26 cellular contexts compared by ENCODE assay signal in genomic region chr21:45453308-45453950, GRCh38. TPM values are rescaled to one million over a fixed set of nuclear protein-coding genes. Genes with fewer than 3 reads are reported as not detected.
A peak's percentile ranks its signal among the peaks of the same experiment; 100 is the strongest.
DNase-seq lines count a peak whose midpoint lies in the region; ATAC-seq, FAIRE-seq and TF ChIP-seq lines count a peak whose summit lies in the region.
"Had no signal": no experiment of that assay in that cellular context is flagged by ENCODE, and none has a peak within 500 bp of the region (broad histone marks: within the 10 kb centered on the region; RNA-seq: fewer than 3 reads in every experiment).

No MANE protein-coding gene starts in this region.

- POLR2A ChIA-PET in WTC11 (lab: Charles Lee) = no interaction called here

- H3K36me3 ChIP-seq in liver (ENCODE audit: control insufficient read depth in 4 of 4, insufficient read depth in 3 of 4, low read depth in 1 of 4, low read length in 3 of 4) = no peaks in the 10 kb centered on the region
- no peaks in the 10 kb centered on the region for H3K36me3 ChIP-seq in psoas muscle (ENCODE audit: insufficient read depth in 1 of 2, low read depth in 1 of 2)
- H3K36me3 ChIP-seq: HAP-1 had no signal

- no peak for TF ChIP-seq RAD21 in liver (IDR thresholded peaks at IDR 0.05)

- H3K9me3 Mint-ChIP-seq in WTC11 = peaks cover 14% of the 10 kb centered on the region

- peak overlapping the region in 1 of 2 donors; percentile 36 for H3K9ac ChIP-seq in liver (ENCODE audit: low read depth in 1 of 2, low read length in 2 of 2)

- H3K4me1 Mint-ChIP-seq in WTC11 = peaks cover 3% of the 10 kb centered on the region; the same call in 1 of the 2 replicates

- peaks cover 24 to 74% (median 60%) of the 10 kb centered on the region in 4 donors for H3K4me1 ChIP-seq in liver (ENCODE audit: control insufficient read depth in 4 of 4, insufficient read depth in 4 of 4, low read length in 3 of 4)
- H3K4me1 ChIP-seq in psoas muscle = no peaks in the 10 kb centered on the region
- H3K4me1 ChIP-seq: HAP-1 had no signal

- intact Hi-C loops in psoas muscle (cut with DNase I) = no loop called here

- FAIRE-seq in HTR-8/SVneo (lab: Jason Lieb, UNC) = peak; percentile 52

- DNase-seq in HTR-8/SVneo (ENCODE audit: insufficient read length, low spot score) (no peak), WTC11 (ENCODE audit: low spot score) (no peak), psoas muscle (peak; percentile 8 to 18), dedifferentiated amniotic fluid mesenchymal stem cell (ENCODE audit: extremely low spot score) (no peak), T1000 (lab: John Stamatoyannopoulos, UW) (no peak), cerebellar cortex (ENCODE audit: low spot score) (no peak)
- DNase-seq: activated CD4-positive, alpha-beta T cell treated with anti-CD3 and anti-CD28 coated beads, Interleukin-2, amount 50 U/mL, for 1 hour; Calu3; effector memory CD4-positive, alpha-beta T cell; erythroblast; foreskin melanocyte; hypothalamus; NCI-H1092 treated with DMSO at 0.1 percent for 48 hours; NCI-H2029; NCI-H2227 treated with DMSO at 0.1 percent for 48 hours; stimulated activated CD4-positive, alpha-beta T cell treated with anti-CD3 and anti-CD28 coated beads, Interleukin-12 subunit alpha, Interleukin-12 subunit beta, amount 100 ng/mL, for 4 hours; stimulated activated CD4-positive, alpha-beta T cell treated with anti-CD3 and anti-CD28 coated beads, Interleukin-4, amount 100 ng/mL, for 24 hours; stimulated activated naive CD4-positive, alpha-beta T cell treated with Interleukin-2 at 50 U/mL for 16 hours; testis had no signal

- H3K27ac ChIP-seq in liver (ENCODE audit: low read depth in 1 of 2, low read length in 2 of 2) (peak overlapping the region; percentile 64 to 77), psoas muscle (no peak overlapping the region)
- H3K27ac ChIP-seq: C4-2B, HL-60, testis had no signal

- H3K4me3 ChIP-seq in liver (ENCODE audit: low read depth in 1 of 3, low read length in 3 of 3) (no peak overlapping the region), psoas muscle (no peak overlapping the region)
- H3K4me3 ChIP-seq: HAP-1, testis had no signal

- TF ChIP-seq CTCF in WTC11 (IDR thresholded peaks at IDR 0.05) (no peak), liver (IDR thresholded peaks at IDR 0.05; ENCODE audit: low read depth, low read length, missing input control) (no peak), psoas muscle (IDR thresholded peaks at IDR 0.05) (no peak)

- H3K27me3 Mint-ChIP-seq in WTC11 (ENCODE audit: low read depth) = no peaks in the 10 kb centered on the region
- H3K27me3 Mint-ChIP-seq: activated naive CD8-positive, alpha-beta T cell had no signal

- 84% methylated on average over 13 of the region's 13 CpGs for WGBS in liver
- WGBS in psoas muscle, 3 donors = 73 to 84% (median 76%) methylated on average over 13 of the region's 13 CpGs

- peaks cover 14% of the 10 kb centered on the region; the same call in 1 of the 2 replicates for H3K36me3 Mint-ChIP-seq in WTC11
- H3K36me3 Mint-ChIP-seq: activated naive CD8-positive, alpha-beta T cell had no signal

- ATAC-seq in WTC11 = no peak
- no peak for ATAC-seq in psoas muscle

- H3K27ac Mint-ChIP-seq in WTC11 = peak overlapping the region; percentile 97
- H3K27ac Mint-ChIP-seq: activated naive CD8-positive, alpha-beta T cell; activated T-helper 2 cell treated with anti-CD3 and anti-CD28 coated beads, Interferon-gamma antibody, Interleukin-2, Interleukin-4, amounts not matched to agents 10 μg/mL and 5 μg/mL and 100 μg/mL, durations not matched to agents 14 hours and 24 hours and 36 hours; T-helper 2 cell treated with Interferon-gamma antibody and Interleukin-4, amounts not matched to agents 5 μg/mL and 100 μg/mL, for 36 hours had no signal

- CTCF ChIA-PET in WTC11 (lab: Charles Lee) = interaction anchor here (1.0 kb wide), 1 partner anchor 14 kb away, joined by 4 read pairs; no protein-coding TSS in a partner anchor

- no peaks in the 10 kb centered on the region for H3K9me3 ChIP-seq in liver (ENCODE audit: control insufficient read depth in 4 of 4, low read length in 3 of 4)
- no peaks in the 10 kb centered on the region for H3K9me3 ChIP-seq in psoas muscle
- H3K9me3 ChIP-seq: HAP-1, testis had no signal

- H3K27me3 ChIP-seq in liver (ENCODE audit: control insufficient read depth in 4 of 4, insufficient read depth in 4 of 4, low read length in 3 of 4) (no peaks in the 10 kb centered on the region), psoas muscle (ENCODE audit: insufficient read depth in 3 of 3, low read length in 2 of 3) (peaks cover 0 to 43% (median 0%) of the 10 kb centered on the region in 3 donors)
- H3K27me3 ChIP-seq: testis had no signal

- H3K4me3 Mint-ChIP-seq in WTC11 = no peak overlapping the region
- H3K4me3 Mint-ChIP-seq: activated naive CD8-positive, alpha-beta T cell; T-helper 2 cell treated with Interferon-gamma antibody and Interleukin-4, amounts not matched to agents 5 μg/mL and 100 μg/mL, for 36 hours had no signal

TF ChIP-seq in WTC11, 78 proteins besides CTCF, POLR2A, EP300 and RAD21 (continues in another document):
- TF ChIP-seq USF1 (CRISPR knock-in tag; IDR thresholded peaks at IDR 0.05) (no peak), TEAD4 (CRISPR knock-in tag; IDR thresholded peaks at IDR 0.05) (no peak), E2F4 (CRISPR knock-in tag; IDR thresholded peaks at IDR 0.05; ENCODE audit: borderline replicate concordance, low read depth) (no peak), MLX (CRISPR knock-in tag; IDR thresholded peaks at IDR 0.05) (no peak), ZNF219 (CRISPR knock-in tag; IDR thresholded peaks at IDR 0.05; ENCODE audit: borderline replicate concordance) (no peak)

TF ChIP-seq in liver, 16 proteins besides CTCF, POLR2A, EP300 and RAD21:
- TF ChIP-seq EGR1 (IDR thresholded peaks at IDR 0.05; ENCODE audit: low read depth in 2 of 2) (no peak), GABPA (IDR thresholded peaks at IDR 0.05 in 1 of 2, conservative IDR thresholded peaks at IDR 0.05 in 1 of 2) (no peak), FOXA1 (IDR thresholded peaks at IDR 0.05) (no peak), ATF3 (IDR thresholded peaks at IDR 0.05) (no peak), FOXA2 (IDR thresholded peaks at IDR 0.05) (no peak), ZBTB33 (IDR thresholded peaks at IDR 0.05) (no peak), RXRA (IDR thresholded peaks at IDR 0.05) (no peak), MAX (IDR thresholded peaks at IDR 0.05) (no peak), JUND (IDR thresholded peaks at IDR 0.05) (no peak), REST (IDR thresholded peaks at IDR 0.05) (no peak), HNF4A (conservative IDR thresholded peaks at IDR 0.05) (no peak), SP1 (IDR thresholded peaks at IDR 0.05) (no peak), YY1 (IDR thresholded peaks at IDR 0.05) (no peak), HNF4G (IDR thresholded peaks at IDR 0.05) (no peak), NR2F2 (IDR thresholded peaks at IDR 0.05) (no peak), TAF1 (conservative IDR thresholded peaks at IDR 0.05) (no peak)

RNA-seq across cellular contexts. Expression of gene COL18A1, which starts 48.5 kb away (rescaled TPM):
- total RNA-seq in WTC11 (2021) (231 to 241 TPM (median 231 TPM) in 3 replicates), liver (100 to 1,000 TPM; 209 to 308 TPM), psoas muscle (10 to 100 TPM; 11.6 to 21.1 (median 15.1) TPM)
- polyA plus RNA-seq in liver (100 to 1,000 TPM in 1 of 2 donors, 10 to 100 TPM in 1; 44.9 to 255 TPM), psoas muscle (10 to 100 TPM in 2 of 3 donors, 1 to 10 TPM in 1; 4.8 to 25.3 (median 11.3) TPM)

Comparison
In these comparisons a context has a peak if more than half of its experiments do, and no peak if none do; other contexts are left out.
1. DNase-seq: peak in psoas muscle (2 of 2); none in HTR-8/SVneo (single experiment), WTC11 (single experiment), dedifferentiated amniotic fluid mesenchymal stem cell (single experiment), T1000 (single experiment) and cerebellar cortex (single experiment).
2. RNA of gene COL18A1, which starts 48.5 kb away (total RNA-seq): 209 to 308 TPM in liver and 231 to 241 TPM in WTC11; 11.6 to 21.1 TPM in psoas muscle; every median in the first group is over 4 times any median in the second.